Comparison of ENCODE assay signal across 20 cellular contexts in genomic region chr10:88705951-88706350, GRCh38. TPM values are rescaled to one million over a fixed set of nuclear protein-coding genes. Genes with fewer than 3 reads are reported as not detected.
DNase-seq lines count a peak whose midpoint lies in the region; ATAC-seq, FAIRE-seq and TF ChIP-seq lines count a peak whose summit lies in the region.
"Had no signal": no experiment of that assay in that cellular context is flagged by ENCODE, and none has a peak within 500 bp of the region (broad histone marks: within the 10 kb centered on the region; RNA-seq: fewer than 3 reads in every experiment).

Gene LIPK, plus strand, starts transcription at chr10:88706249. Its CDS starts 18,295 bp downstream, at chr10:88724544.

- peaks cover 21% of the 10 kb centered on the region for H3K4me1 ChIP-seq in astrocyte (ENCODE audit: insufficient read depth, low read length)
- H3K4me1 ChIP-seq in GM23338 (ENCODE audit: insufficient read depth) = peaks cover 10% of the 10 kb centered on the region
- H3K4me1 ChIP-seq: BE2C had no signal

- H3K9ac ChIP-seq in astrocyte (ENCODE audit: low read length) = no peak within 1 kb of the TSS

- H3K27ac ChIP-seq in astrocyte (ENCODE audit: low read depth, low read length) (no peak within 1 kb of the TSS), GM23338 (ENCODE audit: low read depth) (no peak within 1 kb of the TSS)
- H3K27ac ChIP-seq: 22Rv1 had no signal

- no peak within 1 kb of the TSS for H2AFZ ChIP-seq in astrocyte (ENCODE audit: low read depth, low read length)
- H2AFZ ChIP-seq in GM23338 = no peak within 1 kb of the TSS

- H3K9me3 Mint-ChIP-seq in astrocyte (ENCODE audit: unreplicated experiment) (no peaks in the 10 kb centered on the region), type B pancreatic cell (no peaks in the 10 kb centered on the region), GM23338 (peaks cover 3% of the 10 kb centered on the region; the same call in 1 of the 3 replicates)
- H3K9me3 Mint-ChIP-seq: CD4-positive, alpha-beta T cell had no signal

- H3K9me3 ChIP-seq in astrocyte (ENCODE audit: insufficient read depth, low read depth, low read length) = no peaks in the 10 kb centered on the region
- H3K9me3 ChIP-seq: BE2C had no signal

- 60 to 73% methylated on average over 1 of the region's 1 CpG for WGBS in lower leg skin, 2 donors

- TF ChIP-seq POLR2A in lower leg skin (IDR thresholded peaks at IDR 0.05) = no peak

- H3K27ac Mint-ChIP-seq in astrocyte (ENCODE audit: unreplicated experiment) (no peak within 1 kb of the TSS), type B pancreatic cell (peak within 1 kb of the TSS; percentile 75), GM23338 (no peak within 1 kb of the TSS)
- H3K27ac Mint-ChIP-seq: CD4-positive, alpha-beta T cell had no signal

- H3K27me3 Mint-ChIP-seq in astrocyte (ENCODE audit: low read depth, unreplicated experiment) = no peaks in the 10 kb centered on the region
- H3K27me3 Mint-ChIP-seq in type B pancreatic cell = no peaks in the 10 kb centered on the region
- H3K27me3 Mint-ChIP-seq in GM23338 (ENCODE audit: insufficient read depth, low read depth, poor library complexity) = peaks cover 45% of the 10 kb centered on the region
- H3K27me3 Mint-ChIP-seq: CD4-positive, alpha-beta T cell had no signal

- ATAC-seq in HG03135 (IDR thresholded peaks at IDR 0.05; ENCODE audit: unreplicated experiment) (no peak), GM23338 (no peak)
- ATAC-seq: K562 had no signal

- H3F3A ChIP-seq in GM23338 (replicated peaks; ENCODE audit: low read depth) = no peaks in the 10 kb centered on the region

- H3K4me3 Mint-ChIP-seq in astrocyte (ENCODE audit: unreplicated experiment) = no peak within 1 kb of the TSS
- H3K4me3 Mint-ChIP-seq in type B pancreatic cell = peak within 1 kb of the TSS; percentile 71
- no peak within 1 kb of the TSS for H3K4me3 Mint-ChIP-seq in GM23338
- H3K4me3 Mint-ChIP-seq: CD4-positive, alpha-beta T cell had no signal

- H3K27me3 ChIP-seq in astrocyte (ENCODE audit: insufficient read depth, low read length) (no peaks in the 10 kb centered on the region), GM23338 (ENCODE audit: insufficient read depth) (peaks cover 94% of the 10 kb centered on the region)
- H3K27me3 ChIP-seq: BE2C had no signal

- FAIRE-seq in astrocyte (lab: Jason Lieb, UNC) = no peak
- FAIRE-seq: K562 had no signal

- H3K4me3 ChIP-seq in astrocyte (ENCODE audit: insufficient read depth, low read depth, low read length) = no peak within 1 kb of the TSS
- no peak within 1 kb of the TSS for H3K4me3 ChIP-seq in lower leg skin (ENCODE audit: low read depth, poor library complexity, severe bottlenecking)
- no peak within 1 kb of the TSS for H3K4me3 ChIP-seq in GM23338
- H3K4me3 ChIP-seq: K562 had no signal

- H3K79me2 ChIP-seq in astrocyte (ENCODE audit: insufficient read depth, low read length) (no peaks in the 10 kb centered on the region), GM23338 (replicated peaks; ENCODE audit: insufficient read depth) (no peaks in the 10 kb centered on the region)

- H4K20me1 ChIP-seq in astrocyte (ENCODE audit: insufficient read depth, low read length) (no peaks in the 10 kb centered on the region), GM23338 (replicated peaks; ENCODE audit: insufficient read depth) (peaks cover 8% of the 10 kb centered on the region)

- H3K36me3 Mint-ChIP-seq in astrocyte (ENCODE audit: low read depth, unreplicated experiment) (no peaks in the 10 kb centered on the region), type B pancreatic cell (no peaks in the 10 kb centered on the region), GM23338 (ENCODE audit: low read depth) (no peaks in the 10 kb centered on the region)

- peaks cover 26% of the 10 kb centered on the region for H3K4me1 Mint-ChIP-seq in astrocyte (ENCODE audit: low read depth, unreplicated experiment)
- H3K4me1 Mint-ChIP-seq in type B pancreatic cell (ENCODE audit: unreplicated experiment) = peaks cover 17% of the 10 kb centered on the region
- H3K4me1 Mint-ChIP-seq in GM23338 = peaks cover 38% of the 10 kb centered on the region

- intact Hi-C loops in lower leg skin (cut with DNase I; ENCODE audit: low total_unique reads) = no loop called here

- peak; percentile 14 for DNase-seq in DMS53 (lab: John Stamatoyannopoulos, UW)
- no peak for DNase-seq in DMS53 treated with DMSO at 0.1 percent for 48 hours (lab: John Stamatoyannopoulos, UW; ENCODE audit: unreplicated experiment)
- no peak for DNase-seq in astrocyte (ENCODE audit: low read depth)
- no peak for DNase-seq in lower leg skin (ENCODE audit: low spot score in 2 of 2)
- DNase-seq in type B pancreatic cell (ENCODE audit: extremely low spot score, unreplicated experiment) = no peak
- no peak for DNase-seq in NCI-H510A (lab: John Stamatoyannopoulos, UW)
- DNase-seq in GM23338 (ENCODE audit: low spot score) = no peak
- DNase-seq: BE2C; CD4-positive, alpha-beta T cell; NCI-H1048; NCI-H1436 treated with DMSO at 0.1 percent for 48 hours; NCI-H2029 treated with DMSO at 0.1 percent for 48 hours; NCI-H2171 treated with DMSO at 0.1 percent for 48 hours; NCI-H446 treated with DMSO at 0.1 percent for 48 hours; NCI-H748 treated with DMSO at 0.1 percent for 48 hours; Right ventricle myocardium superior had no signal

- no peak for TF ChIP-seq CTCF in astrocyte (IDR thresholded peaks at IDR 0.05; ENCODE audit: insufficient read depth, low read depth, low read length)
- TF ChIP-seq CTCF in lower leg skin (IDR thresholded peaks at IDR 0.05) = no peak
- TF ChIP-seq CTCF in type B pancreatic cell (conservative IDR thresholded peaks at IDR 0.05) = no peak
- no peak for TF ChIP-seq CTCF in GM23338 (conservative IDR thresholded peaks at IDR 0.05; ENCODE audit: low read depth in 2 of 2)

- H3K9me2 ChIP-seq in GM23338 (ENCODE audit: insufficient read depth) = no peaks in the 10 kb centered on the region

- H3K36me3 ChIP-seq in astrocyte (ENCODE audit: insufficient read depth, low read length) (no peaks in the 10 kb centered on the region), GM23338 (ENCODE audit: insufficient read depth) (no peaks in the 10 kb centered on the region)
- H3K36me3 ChIP-seq: BE2C had no signal

- H3K4me2 ChIP-seq in astrocyte (ENCODE audit: low read length) (peak within 1 kb of the TSS; percentile 52), GM23338 (no peak within 1 kb of the TSS)

TF ChIP-seq in GM23338, 12 proteins besides CTCF, POLR2A, EP300 and RAD21:
- TF ChIP-seq EZH2phosphoT487 (IDR thresholded peaks at IDR 0.05; ENCODE audit: unreplicated experiment) (no peak), STAT1 (IDR thresholded peaks at IDR 0.05; ENCODE audit: unreplicated experiment) (no peak), NANOG (IDR thresholded peaks at IDR 0.05; ENCODE audit: borderline replicate concordance) (no peak), ZNF114 (CRISPR knock-in tag; IDR thresholded peaks at IDR 0.05) (no peak)
- TF ChIP-seq, protein P1, sequence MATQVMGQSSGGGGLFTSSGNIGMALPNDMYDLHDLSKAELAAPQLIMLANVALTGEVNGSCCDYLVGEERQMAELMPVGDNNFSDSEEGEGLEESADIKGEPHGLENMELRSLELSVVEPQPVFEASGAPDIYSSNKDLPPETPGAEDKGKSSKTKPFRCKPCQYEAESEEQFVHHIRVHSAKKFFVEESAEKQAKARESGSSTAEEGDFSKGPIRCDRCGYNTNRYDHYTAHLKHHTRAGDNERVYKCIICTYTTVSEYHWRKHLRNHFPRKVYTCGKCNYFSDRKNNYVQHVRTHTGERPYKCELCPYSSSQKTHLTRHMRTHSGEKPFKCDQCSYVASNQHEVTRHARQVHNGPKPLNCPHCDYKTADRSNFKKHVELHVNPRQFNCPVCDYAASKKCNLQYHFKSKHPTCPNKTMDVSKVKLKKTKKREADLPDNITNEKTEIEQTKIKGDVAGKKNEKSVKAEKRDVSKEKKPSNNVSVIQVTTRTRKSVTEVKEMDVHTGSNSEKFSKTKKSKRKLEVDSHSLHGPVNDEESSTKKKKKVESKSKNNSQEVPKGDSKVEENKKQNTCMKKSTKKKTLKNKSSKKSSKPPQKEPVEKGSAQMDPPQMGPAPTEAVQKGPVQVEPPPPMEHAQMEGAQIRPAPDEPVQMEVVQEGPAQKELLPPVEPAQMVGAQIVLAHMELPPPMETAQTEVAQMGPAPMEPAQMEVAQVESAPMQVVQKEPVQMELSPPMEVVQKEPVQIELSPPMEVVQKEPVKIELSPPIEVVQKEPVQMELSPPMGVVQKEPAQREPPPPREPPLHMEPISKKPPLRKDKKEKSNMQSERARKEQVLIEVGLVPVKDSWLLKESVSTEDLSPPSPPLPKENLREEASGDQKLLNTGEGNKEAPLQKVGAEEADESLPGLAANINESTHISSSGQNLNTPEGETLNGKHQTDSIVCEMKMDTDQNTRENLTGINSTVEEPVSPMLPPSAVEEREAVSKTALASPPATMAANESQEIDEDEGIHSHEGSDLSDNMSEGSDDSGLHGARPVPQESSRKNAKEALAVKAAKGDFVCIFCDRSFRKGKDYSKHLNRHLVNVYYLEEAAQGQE (IDR thresholded peaks at IDR 0.05; ENCODE audit: unreplicated experiment) = no peak

RNA-seq across cellular contexts. Expression of gene LIPK, which starts in this region (rescaled TPM):
- total RNA-seq in astrocyte (not detected in 2 replicates), lower leg skin (10 to 100 TPM; 17.4 to 60.3 (median 27.5) TPM), type B pancreatic cell (ENCODE audit: low replicate concordance) (0.41 and 3.2 TPM in 2 replicates)
- not detected in 2 replicates for total RNA-seq in GM23338 (2014; rRNA removed; shearing (Covaris generic))
- not detected in 2 replicates for polyA plus RNA-seq in GM23338 (2016; fragmentation: Nextera tagmentation; extraction: Ambion mirVana)
- total RNA-seq: CD4-positive, alpha-beta T cell; H4; K562; Right ventricle myocardium superior had no signal
- polyA plus RNA-seq: K562 had no signal
